8 cellular contexts compared by ENCODE assay signal in the genomic region with DNA sequence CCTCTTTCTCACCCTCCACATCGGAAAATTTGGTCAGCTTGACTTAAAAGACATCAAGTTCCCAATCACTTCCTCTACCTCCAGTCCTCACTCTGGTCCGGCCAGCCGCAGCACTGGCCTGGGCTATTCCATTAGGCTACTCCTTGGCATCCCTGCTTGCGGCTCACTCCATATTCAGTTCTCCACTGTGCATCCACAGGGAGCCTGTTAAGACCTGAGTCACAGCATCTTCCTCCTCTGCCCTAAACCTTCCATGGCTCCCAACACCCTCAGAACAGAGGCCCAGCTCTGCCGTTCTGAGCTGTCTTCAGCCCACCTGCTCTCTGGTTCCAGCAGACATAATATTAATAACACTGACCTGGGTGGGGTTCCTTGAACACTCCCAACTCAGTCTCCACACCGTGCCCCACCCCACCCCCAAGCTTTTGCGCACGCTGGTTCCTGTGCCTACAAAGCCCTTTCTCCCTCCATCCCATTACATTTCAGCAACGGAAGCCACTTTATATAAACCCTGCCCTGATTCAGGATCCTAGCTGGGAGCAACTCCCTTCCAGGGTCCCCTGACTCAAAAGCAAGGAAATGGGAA. TPM values are rescaled to one million over a fixed set of nuclear protein-coding genes. Genes with fewer than 3 reads are reported as not detected.
DNase-seq lines count a peak whose midpoint lies in the region; ATAC-seq and TF ChIP-seq lines count a peak whose summit lies in the region.

No MANE protein-coding gene starts in this region.

- H3K4me3 Mint-ChIP-seq in naive B cell: peak overlapping the region; percentile 87 to 97 (median 94)

- H3K27me3 ChIP-seq in duodenal mucosa (ENCODE audit: control insufficient read depth in 1 of 2, insufficient read depth in 2 of 2, low read length in 2 of 2): no peaks in the 10 kb centered on the region

- H2AFZ ChIP-seq in OCI-LY7 (ENCODE audit: low read length): peak overlapping the region; percentile 96

- peaks cover 24 to 69% (median 57%) of the 10 kb centered on the region in 7 donors for H3K9me3 Mint-ChIP-seq in naive B cell

- H3K4me1 ChIP-seq in OCI-LY7 (ENCODE audit: insufficient read depth, low read length, poor library complexity, severe bottlenecking) (peaks cover 19% of the 10 kb centered on the region), duodenal mucosa (ENCODE audit: control insufficient read depth in 1 of 2, insufficient read depth in 2 of 2, low read length in 2 of 2) (peaks cover 14% of the 10 kb centered on the region in 2 donors)

- H3K9me2 ChIP-seq in OCI-LY7 (ENCODE audit: insufficient read depth, low read length): no peaks in the 10 kb centered on the region

- TF ChIP-seq CTCF in OCI-LY7 (conservative IDR thresholded peaks at IDR 0.05; ENCODE audit: low read length): no peak

- peak overlapping the region; percentile 84 for H3K4me2 ChIP-seq in OCI-LY7 (ENCODE audit: low read length)

- no peaks in the 10 kb centered on the region for H4K20me1 ChIP-seq in OCI-LY7 (ENCODE audit: insufficient read depth, low read length)

- peak overlapping the region; percentile 60 to 94 (median 80) for H3K27ac Mint-ChIP-seq in naive B cell

- intact Hi-C loops in OCI-LY7 (cut with micrococcal nuclease; ENCODE audit: unreplicated experiment): no loop called here

- POLR2A ChIA-PET in OCI-LY7 (lab: Charles Lee): interaction anchor here (0.6 to 0.8 kb wide), 2 partner anchors 10 to 52 kb away, joined by 3 read pairs; no protein-coding TSS in a partner anchor

- H3K4me1 Mint-ChIP-seq in naive B cell: peaks cover 30 to 34% (median 30%) of the 10 kb centered on the region in 3 donors

- DNase-seq in Daoy (ENCODE audit: low read depth): peak; percentile 28
- DNase-seq in OCI-LY7 (ENCODE audit: low spot score): no peak
- no peak for DNase-seq in naive B cell
- no peak for DNase-seq in epidermal melanocyte (ENCODE audit: insufficient read length, low spot score)

- H3K9ac ChIP-seq in duodenal mucosa (ENCODE audit: low read depth in 1 of 2, low read length in 2 of 2): peak overlapping the region; percentile 52 to 79

- H3K9me3 ChIP-seq in OCI-LY7 (ENCODE audit: low read length) (peaks cover 11% of the 10 kb centered on the region), duodenal mucosa (ENCODE audit: control insufficient read depth in 1 of 2, low read length in 2 of 2) (peaks cover 39 to 41% of the 10 kb centered on the region in 2 donors)

- CTCF ChIA-PET in OCI-LY7 (lab: Charles Lee; ENCODE audit: unreplicated experiment): interaction anchor here (0.6 kb wide), 1 partner anchor 9 kb away, joined by 3 read pairs; no protein-coding TSS in a partner anchor

- H3K36me3 Mint-ChIP-seq in naive B cell: peaks cover 38 to 42% of the 10 kb centered on the region in 2 donors

- H3K36me3 ChIP-seq in OCI-LY7 (ENCODE audit: insufficient read depth, low read length) (peaks cover 21% of the 10 kb centered on the region), duodenal mucosa (ENCODE audit: control insufficient read depth in 1 of 2, insufficient read depth in 2 of 2, low read length in 2 of 2) (peaks cover 29 to 35% of the 10 kb centered on the region in 2 donors)

- no peak for ATAC-seq in naive B cell (ENCODE audit: low read depth in 2 of 2)
- no peak for ATAC-seq in HG02623 (IDR thresholded peaks at IDR 0.05; ENCODE audit: unreplicated experiment)
- ATAC-seq in GM21576 (IDR thresholded peaks at IDR 0.05; ENCODE audit: unreplicated experiment): no peak
- ATAC-seq in GM18520 (IDR thresholded peaks at IDR 0.05; ENCODE audit: unreplicated experiment): no peak

- H3K79me2 ChIP-seq in OCI-LY7 (ENCODE audit: insufficient read depth, low read depth, low read length): peaks cover 16% of the 10 kb centered on the region; the same call in 1 of the 2 replicates

- H3K4me3 ChIP-seq in OCI-LY7 (ENCODE audit: low read depth, low read length, poor library complexity, severe bottlenecking) (peak overlapping the region; percentile 88), duodenal mucosa (ENCODE audit: low read depth in 1 of 2, low read length in 2 of 2) (peak overlapping the region; percentile 76 to 86)

- H3K27me3 Mint-ChIP-seq in naive B cell: peaks cover 0 to 3% (median 0%) of the 10 kb centered on the region in 3 donors

- no TSS peak for BruUV-seq in OCI-LY7 (replicated peaks; lab: Mats Ljungman, UMichigan)

- H3K27ac ChIP-seq in OCI-LY7 (ENCODE audit: low read depth, low read length, poor library complexity, severe bottlenecking) (peak overlapping the region; percentile 44), duodenal mucosa (ENCODE audit: low read depth, low read length) (no peak overlapping the region)

RNA-seq across cellular contexts. Expression of gene ZNF792, which starts 1.0 kb away (rescaled TPM):
- total RNA-seq in Daoy (2014; rRNA removed; shearing (Covaris generic)): 1.8 and 1.9 TPM in 2 replicates
- 8.0 and 8.3 TPM in 2 replicates for total RNA-seq in OCI-LY7 (2014; rRNA removed; shearing (Covaris generic))
- total RNA-seq in OCI-LY7 (2022): 9.5 TPM in 2 replicates
- 10 to 100 TPM in 2 of 6 donors, 1 to 10 TPM in 4; 6.7 to 14.7 (median 8.8) TPM for polyA plus RNA-seq in naive B cell (ENCODE audit: low read depth in 6 of 6)

RNA-seq across cellular contexts. Expression of gene ZNF30, which starts 36.3 kb away (rescaled TPM):
- total RNA-seq in Daoy (2014; rRNA removed; shearing (Covaris generic)): 2.1 and 2.9 TPM in 2 replicates
- not detected in 2 replicates for total RNA-seq in OCI-LY7 (2014; rRNA removed; shearing (Covaris generic))
- total RNA-seq in OCI-LY7 (2022): not detected in 2 replicates
- polyA plus RNA-seq in naive B cell (ENCODE audit: low read depth in 6 of 6): 1 to 10 TPM in 5 of 6 donors, not detected in 1; 2.9 to 8.2 (median 4.9) TPM

RNA-seq across cellular contexts. Expression of gene GRAMD1A, which starts 37.1 kb away (rescaled TPM):
- 11.6 and 14.1 TPM in 2 replicates for total RNA-seq in Daoy (2014; rRNA removed; shearing (Covaris generic))
- total RNA-seq in OCI-LY7 (2014; rRNA removed; shearing (Covaris generic)): 67.9 and 84.2 TPM in 2 replicates
- 124 and 133 TPM in 2 replicates for total RNA-seq in OCI-LY7 (2022)
- polyA plus RNA-seq in naive B cell (ENCODE audit: low read depth in 6 of 6): 10 to 100 TPM; 10.4 to 29.3 (median 12.3) TPM
